In the genomic region with DNA sequence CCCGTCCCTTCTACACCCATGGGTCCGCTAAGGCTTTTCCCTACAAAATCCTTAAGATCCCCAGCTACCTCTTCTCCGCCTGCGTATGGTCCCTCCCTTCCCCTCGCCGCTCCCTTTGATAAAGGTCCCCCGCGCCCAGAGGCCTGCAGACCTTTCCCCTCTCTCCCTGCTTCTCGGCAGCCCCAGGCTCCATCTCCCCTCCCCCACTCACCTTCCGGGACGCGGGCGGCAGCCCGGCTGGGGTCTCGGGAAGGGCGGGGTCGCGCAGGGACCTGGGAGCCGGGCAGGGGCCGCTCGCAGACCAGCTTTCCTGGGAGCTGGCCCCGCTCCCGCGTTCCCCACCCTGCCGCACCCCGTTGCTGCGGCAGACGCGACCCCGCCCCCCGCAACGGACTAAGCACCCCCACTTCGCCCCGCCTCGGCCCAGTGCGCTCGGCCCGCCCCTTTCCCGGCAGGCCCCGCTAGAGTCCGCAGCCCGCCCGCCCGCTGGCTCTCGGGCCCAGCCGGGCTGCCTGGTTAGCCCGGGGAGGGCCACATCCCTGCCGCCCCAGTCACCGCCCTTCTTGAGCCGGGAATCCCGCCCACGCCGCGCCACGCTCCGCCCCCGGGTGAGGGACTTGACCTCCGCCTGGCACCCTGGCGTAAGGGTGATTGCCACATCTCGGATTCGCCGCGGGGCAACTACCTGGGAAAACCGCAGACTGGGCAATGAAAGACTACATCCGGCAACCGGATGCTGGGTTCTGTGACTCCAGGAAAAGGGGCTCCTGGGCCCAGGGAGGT, we compare ENCODE assay signal across 8 cellular contexts. TPM values are rescaled to one million over a fixed set of nuclear protein-coding genes. Genes with fewer than 3 reads are reported as not detected.
A peak's percentile ranks its signal among the peaks of the same experiment; 100 is the strongest.
DNase-seq lines count a peak whose midpoint lies in the region; ATAC-seq and TF ChIP-seq lines count a peak whose summit lies in the region.

A gene with protein sequence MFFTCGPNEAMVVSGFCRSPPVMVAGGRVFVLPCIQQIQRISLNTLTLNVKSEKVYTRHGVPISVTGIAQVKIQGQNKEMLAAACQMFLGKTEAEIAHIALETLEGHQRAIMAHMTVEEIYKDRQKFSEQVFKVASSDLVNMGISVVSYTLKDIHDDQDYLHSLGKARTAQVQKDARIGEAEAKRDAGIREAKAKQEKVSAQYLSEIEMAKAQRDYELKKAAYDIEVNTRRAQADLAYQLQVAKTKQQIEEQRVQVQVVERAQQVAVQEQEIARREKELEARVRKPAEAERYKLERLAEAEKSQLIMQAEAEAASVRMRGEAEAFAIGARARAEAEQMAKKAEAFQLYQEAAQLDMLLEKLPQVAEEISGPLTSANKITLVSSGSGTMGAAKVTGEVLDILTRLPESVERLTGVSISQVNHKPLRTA (minus strand): TSS at position 372 of the 783 bp plus-strand sequence. CDS start 498 bp downstream, outside the sequence.

- TF ChIP-seq CTCF in AG04450 (IDR thresholded peaks at IDR 0.05; ENCODE audit: low read depth, low read length) = no peak
- TF ChIP-seq CTCF in chondrocyte (IDR thresholded peaks at IDR 0.05) = peak; percentile 8

- H3K9me3 Mint-ChIP-seq in chondrocyte (ENCODE audit: low read depth) = no peaks in the 10 kb centered on the region

- H3K27ac ChIP-seq in AG04450 (ENCODE audit: low read depth, low read length) = peak within 1 kb of the TSS; percentile 93

- H3K36me3 Mint-ChIP-seq in chondrocyte (ENCODE audit: low read depth) = peaks cover 25% of the 10 kb centered on the region

- H3K4me3 ChIP-seq in AG04450 (ENCODE audit: low read depth, low read length) = peak within 1 kb of the TSS; percentile 94

- peak within 1 kb of the TSS; percentile 93 for H3K27ac Mint-ChIP-seq in chondrocyte (ENCODE audit: unreplicated experiment)

- POLR2A ChIA-PET in AG04450 (lab: Yijun Ruan, JAX) = interaction anchor here (0.5 to 4.4 kb wide), 16 partner anchors 10 to 345 kb away, joined by 3 to 47 read pairs (median 5); partner anchors contain the start of gene GTF2H4

- H3K27me3 ChIP-seq in AG04450 (ENCODE audit: control insufficient read depth, insufficient read depth, low read length) = no peaks in the 10 kb centered on the region

- no peaks in the 10 kb centered on the region for H3K27me3 Mint-ChIP-seq in chondrocyte (ENCODE audit: low read depth)

- CTCF ChIA-PET in AG04450 (lab: Charles Lee) = interaction anchor here (1.1 to 1.4 kb wide), 5 partner anchors 10 to 80 kb away, joined by 3 to 5 read pairs (median 4); no protein-coding TSS in a partner anchor

- no peaks in the 10 kb centered on the region; the same call in 1 of the 2 replicates for H3K9me3 ChIP-seq in AG04450 (ENCODE audit: control insufficient read depth, insufficient read depth, low read length)

- ATAC-seq in GM18909 (IDR thresholded peaks at IDR 0.05; ENCODE audit: poor library complexity, unreplicated experiment) (peak; percentile 78), HG03175 (IDR thresholded peaks at IDR 0.05; ENCODE audit: unreplicated experiment) (peak; percentile 74)

- H3K4me3 Mint-ChIP-seq in chondrocyte (ENCODE audit: unreplicated experiment) = peak within 1 kb of the TSS; percentile 93

- H3K4me1 Mint-ChIP-seq in chondrocyte (ENCODE audit: low read depth) = peaks cover 59% of the 10 kb centered on the region

- DNase-seq in AG04450 (ENCODE audit: low read depth, low spot score) = peak; percentile 84
- peak; percentile 91 for DNase-seq in NCI-H510A (lab: John Stamatoyannopoulos, UW)
- peak; percentile 86 to 97 for DNase-seq in activated CD4-positive, alpha-beta T cell treated with anti-CD3 and anti-CD28 coated beads for 24 hours (ENCODE audit: low read depth in 2 of 2)
- peak; percentile 97 for DNase-seq in chondrocyte (ENCODE audit: low spot score)
- DNase-seq in kidney glomerular epithelial cell (lab: John Stamatoyannopoulos, UW) = peak; percentile 94
- peak; percentile 95 to 96 for DNase-seq in stimulated activated CD4-positive, alpha-beta T cell treated with anti-CD3 and anti-CD28 coated beads, Interleukin-15, amount 100 ng/mL, for 48 hours (ENCODE audit: low read depth in 2 of 2)

RNA-seq across cellular contexts. Expression of the gene that starts here (rescaled TPM):
- 155 and 156 TPM in 2 replicates for polyA plus RNA-seq in AG04450 (2011; rRNA removed)
- polyA minus RNA-seq in AG04450 (2011; rRNA and poly(A)+ RNA removed) = 96.0 and 99.8 TPM in 2 replicates
- 66.8 to 72.7 TPM (median 69.1 TPM) in 3 replicates for total RNA-seq in chondrocyte

Comparison
In these comparisons a context has a peak if more than half of its experiments do, and no peak if none do; other contexts are left out.
1. Peak in every context shown above with its lines: DNase-seq, ATAC-seq, H3K4me3 ChIP-seq and H3K27ac ChIP-seq.